1 cellular context compared by ENCODE assay signal in genomic region chr17:74368341-74369152, GRCh38.
TF ChIP-seq lines count a peak whose summit lies in the region.

No MANE protein-coding gene starts in this region.

TF ChIP-seq in HepG2, 621 proteins besides CTCF, POLR2A, EP300 and RAD21 (continues in another document):
- TF ChIP-seq ZFP91 (CRISPR knock-in tag; IDR thresholded peaks at IDR 0.05; ENCODE audit: borderline replicate concordance): peak; percentile 45; the same call in 1 of the 2 replicates
- no peak for TF ChIP-seq ZNF572 (CRISPR knock-in tag; IDR thresholded peaks at IDR 0.05)
- peak; percentile 28; the same call in 1 of the 2 replicates for TF ChIP-seq TSC22D2 (CRISPR knock-in tag; IDR thresholded peaks at IDR 0.05; ENCODE audit: borderline replicate concordance)
- no peak for TF ChIP-seq ATF4 (CRISPR knock-in tag; IDR thresholded peaks at IDR 0.05)
- no peak for TF ChIP-seq NFE2 (CRISPR knock-in tag; IDR thresholded peaks at IDR 0.05)
- peak; percentile 86; the same call in 1 of the 2 replicates for TF ChIP-seq ZNF839 (CRISPR knock-in tag; IDR thresholded peaks at IDR 0.05; ENCODE audit: borderline replicate concordance)
- 0 out of 2 replicates have a peak, but pooled peaks have one; percentile 13 for TF ChIP-seq ERF (CRISPR knock-in tag; IDR thresholded peaks at IDR 0.05)
- no peak for TF ChIP-seq ZGPAT (CRISPR knock-in tag; IDR thresholded peaks at IDR 0.05)
- no peak for TF ChIP-seq ZNF274 (CRISPR knock-in tag; IDR thresholded peaks at IDR 0.05)
- 0 out of 2 replicates have a peak, but pooled peaks have one; percentile 45 for TF ChIP-seq MYNN (CRISPR knock-in tag; IDR thresholded peaks at IDR 0.05; ENCODE audit: low read depth)
- no peak for TF ChIP-seq ZFY (CRISPR knock-in tag; IDR thresholded peaks at IDR 0.05)
- TF ChIP-seq ATF7 (IDR thresholded peaks at IDR 0.05): no peak
- TF ChIP-seq ATF7 (CRISPR knock-in tag; IDR thresholded peaks at IDR 0.05): no peak
- TF ChIP-seq ZNF687 (CRISPR knock-in tag; IDR thresholded peaks at IDR 0.05): peak; percentile 39
- no peak for TF ChIP-seq HNF4G (IDR thresholded peaks at IDR 0.05; ENCODE audit: borderline replicate concordance, low read depth, low read length)
- TF ChIP-seq HNF4G (CRISPR knock-in tag; IDR thresholded peaks at IDR 0.05; ENCODE audit: borderline replicate concordance, low read depth): peak; percentile 56; the same call in 1 of the 2 replicates
- 0 out of 2 replicates have a peak, but pooled peaks have one; percentile 27 for TF ChIP-seq AHR (CRISPR knock-in tag; IDR thresholded peaks at IDR 0.05)
- TF ChIP-seq ZNF891 (CRISPR knock-in tag; IDR thresholded peaks at IDR 0.05): peak; percentile 46; the same call in 1 of the 2 replicates
- TF ChIP-seq RNF2 (conservative IDR thresholded peaks at IDR 0.05; ENCODE audit: low read depth): no peak
- TF ChIP-seq ZNF800 (CRISPR knock-in tag; IDR thresholded peaks at IDR 0.05): no peak
- TF ChIP-seq ELK4 (CRISPR knock-in tag; IDR thresholded peaks at IDR 0.05; ENCODE audit: borderline replicate concordance): no peak
- no peak for TF ChIP-seq CEBPB (IDR thresholded peaks at IDR 0.05; ENCODE audit: borderline replicate concordance, low read depth, low read length)
- TF ChIP-seq BATF2 (CRISPR knock-in tag; IDR thresholded peaks at IDR 0.05): no peak
- no peak for TF ChIP-seq ZNF160 (CRISPR knock-in tag; IDR thresholded peaks at IDR 0.05)
- no peak for TF ChIP-seq FOXK2 (IDR thresholded peaks at IDR 0.05)
- no peak for TF ChIP-seq ZNF773 (CRISPR knock-in tag; IDR thresholded peaks at IDR 0.05; ENCODE audit: borderline replicate concordance)
- no peak for TF ChIP-seq MTF1 (CRISPR knock-in tag; IDR thresholded peaks at IDR 0.05)
- TF ChIP-seq KDM6A (CRISPR knock-in tag; IDR thresholded peaks at IDR 0.05; ENCODE audit: low read depth): no peak
- 0 out of 2 replicates have a peak, but pooled peaks have one; percentile 18 for TF ChIP-seq IKZF5 (CRISPR knock-in tag; IDR thresholded peaks at IDR 0.05)
- TF ChIP-seq FOXP1 (IDR thresholded peaks at IDR 0.05): no peak
- no peak for TF ChIP-seq FOXP1 (CRISPR knock-in tag; IDR thresholded peaks at IDR 0.05)
- no peak for TF ChIP-seq ZNF607 (CRISPR knock-in tag; IDR thresholded peaks at IDR 0.05; ENCODE audit: borderline replicate concordance)
- no peak for TF ChIP-seq ZBTB21 (CRISPR knock-in tag; IDR thresholded peaks at IDR 0.05)
- TF ChIP-seq SMAD1 (CRISPR knock-in tag; IDR thresholded peaks at IDR 0.05; ENCODE audit: borderline replicate concordance, low read depth): 0 out of 2 replicates have a peak, but pooled peaks have one; percentile 26
- no peak for TF ChIP-seq ZEB1 (IDR thresholded peaks at IDR 0.05; ENCODE audit: insufficient replicate concordance, low read depth)
- no peak; the same call in 1 of the 2 replicates for TF ChIP-seq NRL (CRISPR knock-in tag; IDR thresholded peaks at IDR 0.05; ENCODE audit: borderline replicate concordance)
- TF ChIP-seq BCLAF1 (IDR thresholded peaks at IDR 0.05): no peak
- no peak for TF ChIP-seq ZSCAN25 (CRISPR knock-in tag; IDR thresholded peaks at IDR 0.05)
- TF ChIP-seq GATAD2A (CRISPR knock-in tag; IDR thresholded peaks at IDR 0.05): 0 out of 2 replicates have a peak, but pooled peaks have one; percentile 14
- TF ChIP-seq ZNF776 (CRISPR knock-in tag; IDR thresholded peaks at IDR 0.05): no peak
- no peak for TF ChIP-seq POLR2AphosphoS2 (IDR thresholded peaks at IDR 0.05; ENCODE audit: low read depth, low read length)
- TF ChIP-seq TCF12 (IDR thresholded peaks at IDR 0.05): no peak
- no peak for TF ChIP-seq TCF12 (CRISPR knock-in tag; IDR thresholded peaks at IDR 0.05)
- no peak for TF ChIP-seq NR2C2 (CRISPR knock-in tag; IDR thresholded peaks at IDR 0.05; ENCODE audit: borderline replicate concordance)
- TF ChIP-seq STAG1 (CRISPR knock-in tag; IDR thresholded peaks at IDR 0.05): peak; percentile 80
- TF ChIP-seq TEAD2 (CRISPR knock-in tag; IDR thresholded peaks at IDR 0.05): no peak
- no peak for TF ChIP-seq ZMAT3 (CRISPR knock-in tag; conservative IDR thresholded peaks at IDR 0.05)
- no peak for TF ChIP-seq HIVEP1 (CRISPR knock-in tag; IDR thresholded peaks at IDR 0.05)
- TF ChIP-seq YEATS2 (CRISPR knock-in tag; IDR thresholded peaks at IDR 0.05; ENCODE audit: borderline replicate concordance): no peak
- no peak for TF ChIP-seq MLLT10 (CRISPR knock-in tag; IDR thresholded peaks at IDR 0.05)
- TF ChIP-seq ZNF3 (CRISPR knock-in tag; IDR thresholded peaks at IDR 0.05): no peak
- no peak for TF ChIP-seq MIXL1 (CRISPR knock-in tag; IDR thresholded peaks at IDR 0.05)
- no peak for TF ChIP-seq ZNF44 (CRISPR knock-in tag; IDR thresholded peaks at IDR 0.05)
- TF ChIP-seq SRSF1 (optimal IDR thresholded peaks at IDR 0.05; ENCODE audit: low read depth, low read length): peak; percentile 91
- no peak for TF ChIP-seq ZFP37 (CRISPR knock-in tag; IDR thresholded peaks at IDR 0.05; ENCODE audit: borderline replicate concordance)
- TF ChIP-seq YEATS4 (CRISPR knock-in tag; IDR thresholded peaks at IDR 0.05; ENCODE audit: borderline replicate concordance): no peak
- TF ChIP-seq ZFP1 (CRISPR knock-in tag; IDR thresholded peaks at IDR 0.05): no peak
- TF ChIP-seq HNRNPUL1 (IDR thresholded peaks at IDR 0.05; ENCODE audit: low read depth, low read length): no peak
